ENCODE assay signal across 17 cellular contexts in the genomic region with DNA sequence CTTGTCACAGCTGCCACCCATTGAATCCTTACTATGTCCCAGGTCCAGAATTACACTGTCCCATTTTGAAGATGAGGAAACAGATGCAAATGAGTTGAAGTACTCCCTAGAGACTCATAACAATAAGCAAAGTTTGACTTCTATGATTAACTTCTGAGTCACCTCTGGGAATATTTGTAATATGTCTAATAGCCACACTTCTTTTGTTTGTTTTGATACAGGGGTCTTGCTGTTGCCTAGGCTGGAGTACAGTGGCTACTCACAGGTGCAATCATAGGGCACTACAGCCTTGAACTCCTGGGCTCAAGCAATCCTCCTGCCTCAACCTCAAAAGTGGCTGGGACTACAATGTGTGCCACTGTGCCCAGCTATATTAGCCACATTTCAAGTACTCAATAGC. TPM values are rescaled to one million over a fixed set of nuclear protein-coding genes. Genes with fewer than 3 reads are reported as not detected.
DNase-seq lines count a peak whose midpoint lies in the region.
"Had no signal": no experiment of that assay in that cellular context is flagged by ENCODE, and none has a peak within 500 bp of the region (broad histone marks: within the 10 kb centered on the region; RNA-seq: fewer than 3 reads in every experiment).

No MANE protein-coding gene starts in this region.

- DNase-seq in ELR (ENCODE audit: low read depth): peak; percentile 93
- DNase-seq in NCI-H226: peak; percentile 43
- DNase-seq in dermis blood vessel endothelial cell: peak; percentile 85
- peak; percentile 64 for DNase-seq in myocyte (ENCODE audit: low read depth)
- no peak for DNase-seq in GOT3 (lab: John Stamatoyannopoulos, UW)
- no peak for DNase-seq in NCI-H524 (lab: John Stamatoyannopoulos, UW)
- DNase-seq in CD1c-positive myeloid dendritic cell (ENCODE audit: extremely low spot score): no peak
- DNase-seq: activated CD4-positive, alpha-beta memory T cell treated with anti-CD3 and anti-CD28 coated beads, Interleukin-2, amount 10 ng/mL, durations not matched to agents 7 days and 5 days; activated T-cell treated with anti-CD3 and anti-CD28 coated beads, Interleukin-2, amount 50 U/mL, for 4 hours; CD4-positive, CD25-positive, alpha-beta regulatory T cell; DND-41; esophagus squamous epithelium; hypothalamus; retina had no signal

RNA-seq across cellular contexts. Expression of a gene that starts 11.4 kb away (rescaled TPM):
- 4.4 and 8.1 TPM in 2 replicates for total RNA-seq in dermis blood vessel endothelial cell
- total RNA-seq in myocyte: 10.2 and 11.7 TPM in 2 replicates
- polyA plus RNA-seq in myocyte (2012): 13.1 TPM

RNA-seq across cellular contexts. Expression of a gene that starts 16.6 kb away (rescaled TPM):
- 18.8 and 23.8 TPM in 2 replicates for total RNA-seq in dermis blood vessel endothelial cell
- 19.8 and 20.1 TPM in 2 replicates for total RNA-seq in myocyte
- 9.6 TPM for polyA plus RNA-seq in myocyte (2012)

RNA-seq across cellular contexts. Expression of a gene that starts 23.4 kb away (rescaled TPM):
- total RNA-seq in dermis blood vessel endothelial cell (3.2 and 6.7 TPM in 2 replicates), myocyte (2.5 and 3.3 TPM in 2 replicates)
- 11.1 TPM for polyA plus RNA-seq in myocyte (2012)

RNA-seq across cellular contexts. Expression of a gene that starts 33.0 kb away (rescaled TPM):
- total RNA-seq in dermis blood vessel endothelial cell (18.0 and 40.2 TPM in 2 replicates), myocyte (33.1 and 38.2 TPM in 2 replicates)
- polyA plus RNA-seq in myocyte (2012): 56.8 TPM

RNA-seq across cellular contexts. Expression of a gene that starts 56.4 kb away (rescaled TPM):
- total RNA-seq in dermis blood vessel endothelial cell (not detected in 2 replicates), myocyte (not detected in 2 replicates)
- polyA plus RNA-seq in myocyte (2012): not detected
- total RNA-seq: activated CD4-positive, alpha-beta memory T cell treated with anti-CD3 and anti-CD28 coated beads, Interleukin-2, amount 10 ng/mL, durations not matched to agents 7 days and 5 days; activated naive CD4-positive, alpha-beta T cell treated with anti-CD3 and anti-CD28 coated beads, Interleukin-2, amount 50 U/mL, for 72 hours; activated T-cell treated with anti-CD3 and anti-CD28 coated beads, Interleukin-2, amount 50 U/mL, for 4 hours; cardiac septum; CD4-positive, CD25-positive, alpha-beta regulatory T cell; esophagus squamous epithelium had no signal
- polyA plus RNA-seq: CD4-positive, CD25-positive, alpha-beta regulatory T cell; IgD-negative memory B cell had no signal

Comparison
In these comparisons a context has a peak if more than half of its experiments do, and no peak if none do; other contexts are left out.
1. DNase-seq: peak in ELR (single experiment), NCI-H226 (single experiment), dermis blood vessel endothelial cell (single experiment) and myocyte (single experiment); none in GOT3 (single experiment), NCI-H524 (0 of 2) and CD1c-positive myeloid dendritic cell (single experiment).